Comparison of ENCODE assay signal across 8 cellular contexts in genomic region chr17:73291260-73291801, GRCh38. TPM values are rescaled to one million over a fixed set of nuclear protein-coding genes. Genes with fewer than 3 reads are reported as not detected.
A peak's percentile ranks its signal among the peaks of the same experiment; 100 is the strongest.
DNase-seq lines count a peak whose midpoint lies in the region; ATAC-seq lines count a peak whose summit lies in the region.

No MANE protein-coding gene starts in this region.

- no peaks in the 10 kb centered on the region for H3K9me3 ChIP-seq in muscle layer of duodenum (ENCODE audit: control insufficient read depth in 1 of 2, low read length in 2 of 2)

- ATAC-seq in GM18870 (IDR thresholded peaks at IDR 0.05; ENCODE audit: unreplicated experiment) (peak; percentile 77), HG02763 (IDR thresholded peaks at IDR 0.05; ENCODE audit: unreplicated experiment) (peak; percentile 89)

- H3K27me3 ChIP-seq in muscle layer of duodenum (ENCODE audit: low read depth, low read length) = no peaks in the 10 kb centered on the region

- DNase-seq in NOMO-1 treated with dmso at 0.1 percent for 144 hours (lab: John Stamatoyannopoulos, UW; ENCODE audit: unreplicated experiment) (peak; percentile 72), dermis blood vessel endothelial cell (peak; percentile 39), NCI-H187 treated with DMSO at 0.1 percent for 48 hours (lab: John Stamatoyannopoulos, UW) (no peak), NCI-H2171 (lab: John Stamatoyannopoulos, UW) (no peak), NCI-H345 (lab: John Stamatoyannopoulos, UW) (no peak)

- H3K27ac ChIP-seq in muscle layer of duodenum (ENCODE audit: low read length) = peak overlapping the region; percentile 70

- peaks cover 46 to 84% of the 10 kb centered on the region in 2 donors for H3K4me1 ChIP-seq in muscle layer of duodenum (ENCODE audit: control insufficient read depth in 1 of 2, insufficient read depth in 2 of 2, low read length in 2 of 2)

- H3K4me3 ChIP-seq in muscle layer of duodenum (ENCODE audit: low read depth in 1 of 2, low read length in 2 of 2) = peak overlapping the region; percentile 4 to 37

- H3K36me3 ChIP-seq in muscle layer of duodenum (ENCODE audit: control insufficient read depth in 1 of 2, insufficient read depth in 2 of 2, low read length in 2 of 2) = no peaks in the 10 kb centered on the region

RNA-seq across cellular contexts. Expression of gene CDC42EP4, which starts 20.5 kb away (rescaled TPM):
- 13.8 and 16.3 TPM in 2 replicates for total RNA-seq in dermis blood vessel endothelial cell

RNA-seq across cellular contexts. Expression of gene CPSF4L, which starts 29.7 kb away (rescaled TPM):
- not detected in 2 replicates for total RNA-seq in dermis blood vessel endothelial cell

Comparison
In these comparisons a context has a peak if more than half of its experiments do, and no peak if none do; other contexts are left out.
1. DNase-seq: peak in NOMO-1 treated with dmso at 0.1 percent for 144 hours (single experiment) and dermis blood vessel endothelial cell (single experiment); none in NCI-H187 treated with DMSO at 0.1 percent for 48 hours (single experiment), NCI-H2171 (single experiment) and NCI-H345 (single experiment).